ENCODE assay signal across 14 cellular contexts in genomic region chr11:108551653-108552462, GRCh38. TPM values are rescaled to one million over a fixed set of nuclear protein-coding genes. Genes with fewer than 3 reads are reported as not detected.
DNase-seq lines count a peak whose midpoint lies in the region; ATAC-seq, FAIRE-seq and TF ChIP-seq lines count a peak whose summit lies in the region.
"Had no signal": no experiment of that assay in that cellular context is flagged by ENCODE, and none has a peak within 500 bp of the region (broad histone marks: within the 10 kb centered on the region; RNA-seq: fewer than 3 reads in every experiment).

No MANE protein-coding gene starts in this region.

- H3K4me2 ChIP-seq in mesenchymal stem cell (ENCODE audit: low read length, poor library complexity, severe bottlenecking): no peak overlapping the region

- DNase-seq in NCI-H2171 treated with DMSO at 0.1 percent for 48 hours (lab: John Stamatoyannopoulos, UW) (peak; percentile 35), NCI-H2171 (lab: John Stamatoyannopoulos, UW) (no peak), choroid plexus epithelial cell (ENCODE audit: low read depth) (peak; percentile 67), mesenchymal stem cell (no peak), RCC 7860 (ENCODE audit: low spot score) (no peak)
- DNase-seq in activated CD4-positive, alpha-beta T cell treated with anti-CD3 and anti-CD28 coated beads, Interleukin-2, amount 10 ng/mL, durations not matched to agents 24 days and 14 days: no peak
- no peak for DNase-seq in activated CD8-positive, alpha-beta T cell treated with anti-CD3 and anti-CD28 coated beads for 36 hours
- DNase-seq: activated CD4-positive, alpha-beta T cell treated with anti-CD3 and anti-CD28 coated beads for 1 hour; NCI-H510A; SIG-M5; tibial artery had no signal

- ATAC-seq in activated CD8-positive, alpha-beta T cell treated with anti-CD3 and anti-CD28 coated beads for 36 hours: no peak

- H2BK15ac ChIP-seq in mesenchymal stem cell (ENCODE audit: low read depth, poor library complexity, severe bottlenecking): no peak overlapping the region

- H3K79me1 ChIP-seq in mesenchymal stem cell (replicated peaks; ENCODE audit: low read length, poor library complexity, severe bottlenecking): no peaks in the 10 kb centered on the region

- no peaks in the 10 kb centered on the region for H3K4me1 Mint-ChIP-seq in activated CD4-positive, alpha-beta T cell treated with anti-CD3 and anti-CD28 coated beads, Interleukin-2, amount 10 ng/mL, durations not matched to agents 24 days and 14 days
- no peaks in the 10 kb centered on the region for H3K4me1 Mint-ChIP-seq in activated CD8-positive, alpha-beta T cell treated with anti-CD3 and anti-CD28 coated beads for 36 hours (ENCODE audit: low read depth)

- H3K4me3 Mint-ChIP-seq in activated CD4-positive, alpha-beta T cell treated with anti-CD3 and anti-CD28 coated beads, Interleukin-2, amount 10 ng/mL, durations not matched to agents 24 days and 14 days: no peak overlapping the region
- H3K4me3 Mint-ChIP-seq in activated CD8-positive, alpha-beta T cell treated with anti-CD3 and anti-CD28 coated beads for 36 hours: no peak overlapping the region

- H2BK120ac ChIP-seq in mesenchymal stem cell (ENCODE audit: low read depth, low read length): no peak overlapping the region

- H3K9me3 ChIP-seq in mesenchymal stem cell (ENCODE audit: control insufficient read depth, low read length): no peaks in the 10 kb centered on the region
- H3K9me3 ChIP-seq: tibial artery had no signal

- TF ChIP-seq CTCF in choroid plexus epithelial cell (conservative IDR thresholded peaks at IDR 0.05; ENCODE audit: low read depth, low read length): no peak
- no peak for TF ChIP-seq CTCF in activated CD8-positive, alpha-beta T cell treated with anti-CD3 and anti-CD28 coated beads for 36 hours (IDR thresholded peaks at IDR 0.05)

- peak overlapping the region; percentile 66 for H3K9ac ChIP-seq in mesenchymal stem cell (ENCODE audit: low read length)

- no peak overlapping the region for H2BK5ac ChIP-seq in mesenchymal stem cell (ENCODE audit: low read depth, low read length, poor library complexity, severe bottlenecking)

- H3K4me1 ChIP-seq in mesenchymal stem cell (ENCODE audit: control insufficient read depth, insufficient read depth, low read depth, low read length) (peaks cover 1% of the 10 kb centered on the region), urinary bladder (ENCODE audit: insufficient read depth) (no peaks in the 10 kb centered on the region)
- H3K4me1 ChIP-seq: tibial artery had no signal

- no peak overlapping the region for H2BK12ac ChIP-seq in mesenchymal stem cell (ENCODE audit: low read length in 2 of 2)

- intact Hi-C loops in activated CD4-positive, alpha-beta T cell treated with anti-CD3 and anti-CD28 coated beads, Interleukin-2, amount 10 ng/mL, durations not matched to agents 24 days and 14 days (cut with micrococcal nuclease): no loop called here
- intact Hi-C loops in activated CD8-positive, alpha-beta T cell treated with anti-CD3 and anti-CD28 coated beads for 36 hours (cut with micrococcal nuclease): no loop called here

- H3K27ac ChIP-seq in mesenchymal stem cell (ENCODE audit: low read length, poor library complexity, severe bottlenecking) (no peak overlapping the region), urinary bladder (ENCODE audit: low read depth) (peak overlapping the region; percentile 76)
- H3K27ac ChIP-seq: tibial artery had no signal

- no peaks in the 10 kb centered on the region for H3K36me3 ChIP-seq in mesenchymal stem cell (ENCODE audit: control insufficient read depth in 1 of 2, insufficient read depth in 2 of 2, low read depth in 1 of 2, low read length in 2 of 2)
- no peaks in the 10 kb centered on the region for H3K36me3 ChIP-seq in urinary bladder (ENCODE audit: insufficient read depth)
- H3K36me3 ChIP-seq: tibial artery had no signal

- H3K27me3 Mint-ChIP-seq in activated CD4-positive, alpha-beta T cell treated with anti-CD3 and anti-CD28 coated beads, Interleukin-2, amount 10 ng/mL, durations not matched to agents 24 days and 14 days: no peaks in the 10 kb centered on the region
- H3K27me3 Mint-ChIP-seq in activated CD8-positive, alpha-beta T cell treated with anti-CD3 and anti-CD28 coated beads for 36 hours: no peaks in the 10 kb centered on the region

- H3K9me3 Mint-ChIP-seq in activated CD4-positive, alpha-beta T cell treated with anti-CD3 and anti-CD28 coated beads, Interleukin-2, amount 10 ng/mL, durations not matched to agents 24 days and 14 days: no peaks in the 10 kb centered on the region
- no peaks in the 10 kb centered on the region for H3K9me3 Mint-ChIP-seq in activated CD8-positive, alpha-beta T cell treated with anti-CD3 and anti-CD28 coated beads for 36 hours

- H3K14ac ChIP-seq in mesenchymal stem cell (ENCODE audit: low read length in 2 of 2): no peak overlapping the region

- H3K18ac ChIP-seq in mesenchymal stem cell (ENCODE audit: low read depth in 1 of 2, low read length in 2 of 2): no peak overlapping the region

- peak overlapping the region; percentile 14 for H3K4me3 ChIP-seq in choroid plexus epithelial cell (ENCODE audit: low read depth, low read length)
- H3K4me3 ChIP-seq in mesenchymal stem cell (ENCODE audit: insufficient read depth in 1 of 2, low read depth in 1 of 2, low read length in 2 of 2): no peak overlapping the region
- H3K4me3 ChIP-seq in urinary bladder (ENCODE audit: low read depth, low read length): no peak overlapping the region
- H3K4me3 ChIP-seq: tibial artery had no signal

- peak overlapping the region; percentile 64 for H4K8ac ChIP-seq in mesenchymal stem cell (ENCODE audit: low read length)

- H3K36me3 Mint-ChIP-seq in activated CD4-positive, alpha-beta T cell treated with anti-CD3 and anti-CD28 coated beads, Interleukin-2, amount 10 ng/mL, durations not matched to agents 24 days and 14 days (ENCODE audit: low read depth): no peaks in the 10 kb centered on the region
- H3K36me3 Mint-ChIP-seq in activated CD8-positive, alpha-beta T cell treated with anti-CD3 and anti-CD28 coated beads for 36 hours (ENCODE audit: low read depth): no peaks in the 10 kb centered on the region

- no peak for FAIRE-seq in RCC 7860 (lab: Jason Lieb, UNC)
- FAIRE-seq: A204.1, islet of Langerhans had no signal

- WGBS in mesenchymal stem cell: 63% methylated on average over 8 of the region's 10 CpGs
- WGBS in urinary bladder: 36% methylated on average over 10 of the region's 10 CpGs

- H3K27ac Mint-ChIP-seq in activated CD4-positive, alpha-beta T cell treated with anti-CD3 and anti-CD28 coated beads, Interleukin-2, amount 10 ng/mL, durations not matched to agents 24 days and 14 days: no peak overlapping the region
- H3K27ac Mint-ChIP-seq in activated CD8-positive, alpha-beta T cell treated with anti-CD3 and anti-CD28 coated beads for 36 hours: no peak overlapping the region

- H2AFZ ChIP-seq in mesenchymal stem cell (ENCODE audit: low read depth, low read length): no peak overlapping the region

- H3K23ac ChIP-seq in mesenchymal stem cell (ENCODE audit: low read length in 2 of 2): no peak overlapping the region

- no peaks in the 10 kb centered on the region for H3K27me3 ChIP-seq in mesenchymal stem cell (ENCODE audit: control insufficient read depth in 1 of 2, insufficient read depth in 1 of 2, low read length in 2 of 2)
- H3K27me3 ChIP-seq: tibial artery had no signal

- H4K91ac ChIP-seq in mesenchymal stem cell (ENCODE audit: low read length): no peak overlapping the region

- H3K4ac ChIP-seq in mesenchymal stem cell (ENCODE audit: low read depth in 1 of 2, low read length in 2 of 2): no peak overlapping the region

- POLR2A ChIA-PET in activated CD8-positive, alpha-beta T cell treated with anti-CD3 and anti-CD28 coated beads for 36 hours (lab: Charles Lee): interaction anchor here (0.6 kb wide), 1 partner anchor 1560 kb away, joined by 3 read pairs; no protein-coding TSS in a partner anchor

- CTCF ChIA-PET in activated CD8-positive, alpha-beta T cell treated with anti-CD3 and anti-CD28 coated beads for 36 hours (lab: Charles Lee): no interaction called here

- H2AK5ac ChIP-seq in mesenchymal stem cell (ENCODE audit: low read length, severe bottlenecking): no peak overlapping the region

RNA-seq across cellular contexts. Expression of gene EXPH5, which starts 41.7 kb away (rescaled TPM):
- polyA plus RNA-seq in mesenchymal stem cell (2013, experiment 1 of 2): 0.06 TPM
- polyA plus RNA-seq in mesenchymal stem cell (2013, experiment 2 of 2): 0.07 TPM
- 5.1 TPM for total RNA-seq in urinary bladder
- 0.33 TPM for polyA plus RNA-seq in urinary bladder
- 0.90 and 0.91 TPM in 2 replicates for total RNA-seq in activated CD4-positive, alpha-beta T cell treated with anti-CD3 and anti-CD28 coated beads, Interleukin-2, amount 10 ng/mL, durations not matched to agents 24 days and 14 days
- 1 to 10 TPM; 2.9 to 4.1 TPM for total RNA-seq in activated CD8-positive, alpha-beta T cell treated with anti-CD3 and anti-CD28 coated beads for 36 hours

RNA-seq across cellular contexts. Expression of gene POGLUT3, which starts 53.7 kb away (rescaled TPM):
- polyA plus RNA-seq in mesenchymal stem cell (2013, experiment 1 of 2): 39.9 TPM
- polyA plus RNA-seq in mesenchymal stem cell (2013, experiment 2 of 2): 40.6 TPM
- total RNA-seq in urinary bladder: 104 TPM
- 29.6 TPM for polyA plus RNA-seq in urinary bladder
- 8.1 and 8.6 TPM in 2 replicates for total RNA-seq in activated CD4-positive, alpha-beta T cell treated with anti-CD3 and anti-CD28 coated beads, Interleukin-2, amount 10 ng/mL, durations not matched to agents 24 days and 14 days
- 10 to 100 TPM; 12.4 to 14.2 TPM for total RNA-seq in activated CD8-positive, alpha-beta T cell treated with anti-CD3 and anti-CD28 coated beads for 36 hours

Comparison
In these comparisons a context has a peak if more than half of its experiments do, and no peak if none do; other contexts are left out.
1. DNase-seq: peak in NCI-H2171 treated with DMSO at 0.1 percent for 48 hours (single experiment) and choroid plexus epithelial cell (single experiment); none in NCI-H2171 (single experiment), mesenchymal stem cell (single experiment), activated CD4-positive, alpha-beta T cell treated with anti-CD3 and anti-CD28 coated beads, Interleukin-2, amount 10 ng/mL, durations not matched to agents 24 days and 14 days (single experiment), RCC 7860 (single experiment) and activated CD8-positive, alpha-beta T cell treated with anti-CD3 and anti-CD28 coated beads for 36 hours (single experiment).